Comparison of ENCODE assay signal across 1 cellular context in the genomic region with DNA sequence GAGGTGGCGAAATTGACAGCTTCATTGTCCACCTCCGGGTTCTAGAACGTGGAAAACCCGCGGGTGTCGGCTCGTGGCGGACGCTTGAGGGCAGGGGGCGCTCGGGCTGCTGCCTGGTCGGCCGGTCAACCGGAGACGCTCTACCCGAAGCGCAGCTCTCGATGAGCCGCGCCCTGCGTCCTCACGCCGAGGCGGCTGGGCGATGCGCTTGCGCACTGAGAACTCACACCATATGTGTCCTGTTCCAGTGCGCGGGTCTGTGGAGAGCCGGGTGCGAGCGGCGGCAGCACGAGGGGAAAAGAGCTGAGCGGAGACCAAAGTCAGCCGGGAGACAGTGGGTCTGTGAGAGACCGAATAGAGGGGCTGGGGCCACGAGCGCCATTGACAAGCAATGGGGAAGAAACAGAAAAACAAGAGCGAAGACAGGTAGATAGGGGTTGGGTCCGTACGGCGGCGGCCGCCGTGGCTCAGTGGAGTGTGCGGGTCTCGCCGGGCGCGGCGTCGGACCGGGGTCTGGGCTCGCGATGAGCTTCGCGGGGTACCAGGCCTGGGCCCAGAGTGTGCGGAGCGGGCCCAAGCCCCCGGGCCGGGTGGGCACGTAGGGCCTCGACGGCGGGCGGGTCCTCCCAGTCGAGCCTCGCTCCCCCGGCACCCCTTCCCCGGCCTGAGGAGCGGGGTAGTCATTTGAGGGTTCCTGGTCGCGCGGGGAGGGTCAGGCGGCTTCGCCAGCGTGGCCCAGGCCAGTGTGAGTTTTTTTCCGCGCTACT.
A peak's percentile ranks its signal among the peaks of the same experiment; 100 is the strongest.
TF ChIP-seq lines count a peak whose summit lies in the region.

A gene with protein sequence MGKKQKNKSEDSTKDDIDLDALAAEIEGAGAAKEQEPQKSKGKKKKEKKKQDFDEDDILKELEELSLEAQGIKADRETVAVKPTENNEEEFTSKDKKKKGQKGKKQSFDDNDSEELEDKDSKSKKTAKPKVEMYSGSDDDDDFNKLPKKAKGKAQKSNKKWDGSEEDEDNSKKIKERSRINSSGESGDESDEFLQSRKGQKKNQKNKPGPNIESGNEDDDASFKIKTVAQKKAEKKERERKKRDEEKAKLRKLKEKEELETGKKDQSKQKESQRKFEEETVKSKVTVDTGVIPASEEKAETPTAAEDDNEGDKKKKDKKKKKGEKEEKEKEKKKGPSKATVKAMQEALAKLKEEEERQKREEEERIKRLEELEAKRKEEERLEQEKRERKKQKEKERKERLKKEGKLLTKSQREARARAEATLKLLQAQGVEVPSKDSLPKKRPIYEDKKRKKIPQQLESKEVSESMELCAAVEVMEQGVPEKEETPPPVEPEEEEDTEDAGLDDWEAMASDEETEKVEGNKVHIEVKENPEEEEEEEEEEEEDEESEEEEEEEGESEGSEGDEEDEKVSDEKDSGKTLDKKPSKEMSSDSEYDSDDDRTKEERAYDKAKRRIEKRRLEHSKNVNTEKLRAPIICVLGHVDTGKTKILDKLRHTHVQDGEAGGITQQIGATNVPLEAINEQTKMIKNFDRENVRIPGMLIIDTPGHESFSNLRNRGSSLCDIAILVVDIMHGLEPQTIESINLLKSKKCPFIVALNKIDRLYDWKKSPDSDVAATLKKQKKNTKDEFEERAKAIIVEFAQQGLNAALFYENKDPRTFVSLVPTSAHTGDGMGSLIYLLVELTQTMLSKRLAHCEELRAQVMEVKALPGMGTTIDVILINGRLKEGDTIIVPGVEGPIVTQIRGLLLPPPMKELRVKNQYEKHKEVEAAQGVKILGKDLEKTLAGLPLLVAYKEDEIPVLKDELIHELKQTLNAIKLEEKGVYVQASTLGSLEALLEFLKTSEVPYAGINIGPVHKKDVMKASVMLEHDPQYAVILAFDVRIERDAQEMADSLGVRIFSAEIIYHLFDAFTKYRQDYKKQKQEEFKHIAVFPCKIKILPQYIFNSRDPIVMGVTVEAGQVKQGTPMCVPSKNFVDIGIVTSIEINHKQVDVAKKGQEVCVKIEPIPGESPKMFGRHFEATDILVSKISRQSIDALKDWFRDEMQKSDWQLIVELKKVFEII (plus strand): TSS at position 226 of the 767 bp plus-strand sequence. CDS start 166 bp downstream, at position 392.

TF ChIP-seq in HepG2, 621 proteins besides CTCF, POLR2A, EP300 and RAD21 (continued from another document and continues in another):
- TF ChIP-seq, protein P1, sequence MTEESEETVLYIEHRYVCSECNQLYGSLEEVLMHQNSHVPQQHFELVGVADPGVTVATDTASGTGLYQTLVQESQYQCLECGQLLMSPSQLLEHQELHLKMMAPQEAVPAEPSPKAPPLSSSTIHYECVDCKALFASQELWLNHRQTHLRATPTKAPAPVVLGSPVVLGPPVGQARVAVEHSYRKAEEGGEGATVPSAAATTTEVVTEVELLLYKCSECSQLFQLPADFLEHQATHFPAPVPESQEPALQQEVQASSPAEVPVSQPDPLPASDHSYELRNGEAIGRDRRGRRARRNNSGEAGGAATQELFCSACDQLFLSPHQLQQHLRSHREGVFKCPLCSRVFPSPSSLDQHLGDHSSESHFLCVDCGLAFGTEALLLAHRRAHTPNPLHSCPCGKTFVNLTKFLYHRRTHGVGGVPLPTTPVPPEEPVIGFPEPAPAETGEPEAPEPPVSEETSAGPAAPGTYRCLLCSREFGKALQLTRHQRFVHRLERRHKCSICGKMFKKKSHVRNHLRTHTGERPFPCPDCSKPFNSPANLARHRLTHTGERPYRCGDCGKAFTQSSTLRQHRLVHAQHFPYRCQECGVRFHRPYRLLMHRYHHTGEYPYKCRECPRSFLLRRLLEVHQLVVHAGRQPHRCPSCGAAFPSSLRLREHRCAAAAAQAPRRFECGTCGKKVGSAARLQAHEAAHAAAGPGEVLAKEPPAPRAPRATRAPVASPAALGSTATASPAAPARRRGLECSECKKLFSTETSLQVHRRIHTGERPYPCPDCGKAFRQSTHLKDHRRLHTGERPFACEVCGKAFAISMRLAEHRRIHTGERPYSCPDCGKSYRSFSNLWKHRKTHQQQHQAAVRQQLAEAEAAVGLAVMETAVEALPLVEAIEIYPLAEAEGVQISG (CRISPR knock-in tag; IDR thresholded peaks at IDR 0.05): peak; percentile 99
- TF ChIP-seq, protein P2, sequence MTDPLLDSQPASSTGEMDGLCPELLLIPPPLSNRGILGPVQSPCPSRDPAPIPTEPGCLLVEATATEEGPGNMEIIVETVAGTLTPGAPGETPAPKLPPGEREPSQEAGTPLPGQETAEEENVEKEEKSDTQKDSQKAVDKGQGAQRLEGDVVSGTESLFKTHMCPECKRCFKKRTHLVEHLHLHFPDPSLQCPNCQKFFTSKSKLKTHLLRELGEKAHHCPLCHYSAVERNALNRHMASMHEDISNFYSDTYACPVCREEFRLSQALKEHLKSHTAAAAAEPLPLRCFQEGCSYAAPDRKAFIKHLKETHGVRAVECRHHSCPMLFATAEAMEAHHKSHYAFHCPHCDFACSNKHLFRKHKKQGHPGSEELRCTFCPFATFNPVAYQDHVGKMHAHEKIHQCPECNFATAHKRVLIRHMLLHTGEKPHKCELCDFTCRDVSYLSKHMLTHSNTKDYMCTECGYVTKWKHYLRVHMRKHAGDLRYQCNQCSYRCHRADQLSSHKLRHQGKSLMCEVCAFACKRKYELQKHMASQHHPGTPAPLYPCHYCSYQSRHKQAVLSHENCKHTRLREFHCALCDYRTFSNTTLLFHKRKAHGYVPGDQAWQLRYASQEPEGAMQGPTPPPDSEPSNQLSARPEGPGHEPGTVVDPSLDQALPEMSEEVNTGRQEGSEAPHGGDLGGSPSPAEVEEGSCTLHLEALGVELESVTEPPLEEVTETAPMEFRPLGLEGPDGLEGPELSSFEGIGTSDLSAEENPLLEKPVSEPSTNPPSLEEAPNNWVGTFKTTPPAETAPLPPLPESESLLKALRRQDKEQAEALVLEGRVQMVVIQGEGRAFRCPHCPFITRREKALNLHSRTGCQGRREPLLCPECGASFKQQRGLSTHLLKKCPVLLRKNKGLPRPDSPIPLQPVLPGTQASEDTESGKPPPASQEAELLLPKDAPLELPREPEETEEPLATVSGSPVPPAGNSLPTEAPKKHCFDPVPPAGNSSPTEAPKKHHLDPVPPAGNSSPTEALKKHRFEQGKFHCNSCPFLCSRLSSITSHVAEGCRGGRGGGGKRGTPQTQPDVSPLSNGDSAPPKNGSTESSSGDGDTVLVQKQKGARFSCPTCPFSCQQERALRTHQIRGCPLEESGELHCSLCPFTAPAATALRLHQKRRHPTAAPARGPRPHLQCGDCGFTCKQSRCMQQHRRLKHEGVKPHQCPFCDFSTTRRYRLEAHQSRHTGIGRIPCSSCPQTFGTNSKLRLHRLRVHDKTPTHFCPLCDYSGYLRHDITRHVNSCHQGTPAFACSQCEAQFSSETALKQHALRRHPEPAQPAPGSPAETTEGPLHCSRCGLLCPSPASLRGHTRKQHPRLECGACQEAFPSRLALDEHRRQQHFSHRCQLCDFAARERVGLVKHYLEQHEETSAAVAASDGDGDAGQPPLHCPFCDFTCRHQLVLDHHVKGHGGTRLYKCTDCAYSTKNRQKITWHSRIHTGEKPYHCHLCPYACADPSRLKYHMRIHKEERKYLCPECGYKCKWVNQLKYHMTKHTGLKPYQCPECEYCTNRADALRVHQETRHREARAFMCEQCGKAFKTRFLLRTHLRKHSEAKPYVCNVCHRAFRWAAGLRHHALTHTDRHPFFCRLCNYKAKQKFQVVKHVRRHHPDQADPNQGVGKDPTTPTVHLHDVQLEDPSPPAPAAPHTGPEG (CRISPR knock-in tag; IDR thresholded peaks at IDR 0.05): peak; percentile 84
- peak; percentile 90 for TF ChIP-seq YEATS4 (CRISPR knock-in tag; IDR thresholded peaks at IDR 0.05; ENCODE audit: borderline replicate concordance)
- TF ChIP-seq, protein P3, sequence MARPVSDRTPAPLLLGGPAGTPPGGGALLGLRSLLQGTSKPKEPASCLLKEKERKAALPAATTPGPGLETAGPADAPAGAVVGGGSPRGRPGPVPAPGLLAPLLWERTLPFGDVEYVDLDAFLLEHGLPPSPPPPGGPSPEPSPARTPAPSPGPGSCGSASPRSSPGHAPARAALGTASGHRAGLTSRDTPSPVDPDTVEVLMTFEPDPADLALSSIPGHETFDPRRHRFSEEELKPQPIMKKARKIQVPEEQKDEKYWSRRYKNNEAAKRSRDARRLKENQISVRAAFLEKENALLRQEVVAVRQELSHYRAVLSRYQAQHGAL (CRISPR knock-in tag; IDR thresholded peaks at IDR 0.05; ENCODE audit: not compliant biosample characterization): no peak
- TF ChIP-seq GATA4 (IDR thresholded peaks at IDR 0.05; ENCODE audit: borderline replicate concordance, low read depth): peak; percentile 78; the same call in 1 of the 2 replicates
- TF ChIP-seq ZNF737 (CRISPR knock-in tag; IDR thresholded peaks at IDR 0.05; ENCODE audit: borderline replicate concordance): no peak
- peak; percentile 64 for TF ChIP-seq U2AF1 (optimal IDR thresholded peaks at IDR 0.05; ENCODE audit: low read depth, low read length)
- TF ChIP-seq ZNF557 (CRISPR knock-in tag; IDR thresholded peaks at IDR 0.05): peak; percentile 45; the same call in 1 of the 2 replicates
- TF ChIP-seq, protein P4, sequence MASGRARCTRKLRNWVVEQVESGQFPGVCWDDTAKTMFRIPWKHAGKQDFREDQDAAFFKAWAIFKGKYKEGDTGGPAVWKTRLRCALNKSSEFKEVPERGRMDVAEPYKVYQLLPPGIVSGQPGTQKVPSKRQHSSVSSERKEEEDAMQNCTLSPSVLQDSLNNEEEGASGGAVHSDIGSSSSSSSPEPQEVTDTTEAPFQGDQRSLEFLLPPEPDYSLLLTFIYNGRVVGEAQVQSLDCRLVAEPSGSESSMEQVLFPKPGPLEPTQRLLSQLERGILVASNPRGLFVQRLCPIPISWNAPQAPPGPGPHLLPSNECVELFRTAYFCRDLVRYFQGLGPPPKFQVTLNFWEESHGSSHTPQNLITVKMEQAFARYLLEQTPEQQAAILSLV (CRISPR knock-in tag; IDR thresholded peaks at IDR 0.05; ENCODE audit: borderline replicate concordance): peak; percentile 92
- TF ChIP-seq, protein P5, sequence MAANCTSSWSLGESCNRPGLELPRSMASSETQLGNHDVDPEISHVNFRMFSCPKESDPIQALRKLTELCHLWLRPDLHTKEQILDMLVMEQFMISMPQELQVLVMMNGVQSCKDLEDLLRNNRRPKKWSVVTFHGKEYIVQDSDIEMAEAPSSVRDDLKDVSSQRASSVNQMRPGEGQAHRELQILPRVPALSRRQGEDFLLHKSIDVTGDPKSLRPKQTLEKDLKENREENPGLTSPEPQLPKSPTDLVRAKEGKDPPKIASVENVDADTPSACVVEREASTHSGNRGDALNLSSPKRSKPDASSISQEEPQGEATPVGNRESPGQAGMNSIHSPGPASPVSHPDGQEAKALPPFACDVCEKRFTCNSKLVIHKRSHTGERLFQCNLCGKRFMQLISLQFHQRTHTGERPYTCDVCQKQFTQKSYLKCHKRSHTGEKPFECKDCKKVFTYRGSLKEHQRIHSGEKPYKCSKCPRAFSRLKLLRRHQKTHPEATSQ (CRISPR knock-in tag; IDR thresholded peaks at IDR 0.05; ENCODE audit: borderline replicate concordance): peak; percentile 90; the same call in 1 of the 2 replicates
- no peak; the same call in 1 of the 2 replicates for TF ChIP-seq MAFF (IDR thresholded peaks at IDR 0.05; ENCODE audit: low read depth, low read length)
- TF ChIP-seq HNRNPL (IDR thresholded peaks at IDR 0.05; ENCODE audit: low read depth, low read length): 0 out of 2 replicates have a peak, but pooled peaks have one; percentile 79
- TF ChIP-seq NR2F2 (IDR thresholded peaks at IDR 0.05; ENCODE audit: borderline replicate concordance, low read depth): no peak
- TF ChIP-seq ZSCAN31 (CRISPR knock-in tag; IDR thresholded peaks at IDR 0.05; ENCODE audit: low read depth): peak; percentile 88
- no peak for TF ChIP-seq SMAD1 (CRISPR knock-in tag; IDR thresholded peaks at IDR 0.05; ENCODE audit: borderline replicate concordance, low read depth)
- peak; percentile 95; the same call in 1 of the 2 replicates for TF ChIP-seq ZNF614 (CRISPR knock-in tag; IDR thresholded peaks at IDR 0.05; ENCODE audit: borderline replicate concordance)
- TF ChIP-seq REXO4 (CRISPR knock-in tag; IDR thresholded peaks at IDR 0.05; ENCODE audit: borderline replicate concordance): no peak
- peak; percentile 97 for TF ChIP-seq THAP11 (CRISPR knock-in tag; IDR thresholded peaks at IDR 0.05)
- TF ChIP-seq SOX6 (IDR thresholded peaks at IDR 0.05): no peak
- peak; percentile 87 for TF ChIP-seq SOX6 (CRISPR knock-in tag; IDR thresholded peaks at IDR 0.05)
- no peak for TF ChIP-seq HDAC6 (IDR thresholded peaks at IDR 0.05; ENCODE audit: low read depth, low read length)
- peak; percentile 95 for TF ChIP-seq KDM2A (CRISPR knock-in tag; IDR thresholded peaks at IDR 0.05; ENCODE audit: borderline replicate concordance, low read depth)
- TF ChIP-seq, protein P6, sequence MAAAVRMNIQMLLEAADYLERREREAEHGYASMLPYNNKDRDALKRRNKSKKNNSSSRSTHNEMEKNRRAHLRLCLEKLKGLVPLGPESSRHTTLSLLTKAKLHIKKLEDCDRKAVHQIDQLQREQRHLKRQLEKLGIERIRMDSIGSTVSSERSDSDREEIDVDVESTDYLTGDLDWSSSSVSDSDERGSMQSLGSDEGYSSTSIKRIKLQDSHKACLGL (CRISPR knock-in tag; IDR thresholded peaks at IDR 0.05): peak; percentile 96
- no peak for TF ChIP-seq NPAS2 (CRISPR knock-in tag; IDR thresholded peaks at IDR 0.05; ENCODE audit: borderline replicate concordance)
- TF ChIP-seq FOSL2 (CRISPR knock-in tag; IDR thresholded peaks at IDR 0.05): peak; percentile 68
- TF ChIP-seq, protein P7, sequence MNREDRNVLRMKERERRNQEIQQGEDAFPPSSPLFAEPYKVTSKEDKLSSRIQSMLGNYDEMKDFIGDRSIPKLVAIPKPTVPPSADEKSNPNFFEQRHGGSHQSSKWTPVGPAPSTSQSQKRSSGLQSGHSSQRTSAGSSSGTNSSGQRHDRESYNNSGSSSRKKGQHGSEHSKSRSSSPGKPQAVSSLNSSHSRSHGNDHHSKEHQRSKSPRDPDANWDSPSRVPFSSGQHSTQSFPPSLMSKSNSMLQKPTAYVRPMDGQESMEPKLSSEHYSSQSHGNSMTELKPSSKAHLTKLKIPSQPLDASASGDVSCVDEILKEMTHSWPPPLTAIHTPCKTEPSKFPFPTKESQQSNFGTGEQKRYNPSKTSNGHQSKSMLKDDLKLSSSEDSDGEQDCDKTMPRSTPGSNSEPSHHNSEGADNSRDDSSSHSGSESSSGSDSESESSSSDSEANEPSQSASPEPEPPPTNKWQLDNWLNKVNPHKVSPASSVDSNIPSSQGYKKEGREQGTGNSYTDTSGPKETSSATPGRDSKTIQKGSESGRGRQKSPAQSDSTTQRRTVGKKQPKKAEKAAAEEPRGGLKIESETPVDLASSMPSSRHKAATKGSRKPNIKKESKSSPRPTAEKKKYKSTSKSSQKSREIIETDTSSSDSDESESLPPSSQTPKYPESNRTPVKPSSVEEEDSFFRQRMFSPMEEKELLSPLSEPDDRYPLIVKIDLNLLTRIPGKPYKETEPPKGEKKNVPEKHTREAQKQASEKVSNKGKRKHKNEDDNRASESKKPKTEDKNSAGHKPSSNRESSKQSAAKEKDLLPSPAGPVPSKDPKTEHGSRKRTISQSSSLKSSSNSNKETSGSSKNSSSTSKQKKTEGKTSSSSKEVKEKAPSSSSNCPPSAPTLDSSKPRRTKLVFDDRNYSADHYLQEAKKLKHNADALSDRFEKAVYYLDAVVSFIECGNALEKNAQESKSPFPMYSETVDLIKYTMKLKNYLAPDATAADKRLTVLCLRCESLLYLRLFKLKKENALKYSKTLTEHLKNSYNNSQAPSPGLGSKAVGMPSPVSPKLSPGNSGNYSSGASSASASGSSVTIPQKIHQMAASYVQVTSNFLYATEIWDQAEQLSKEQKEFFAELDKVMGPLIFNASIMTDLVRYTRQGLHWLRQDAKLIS (CRISPR knock-in tag; IDR thresholded peaks at IDR 0.05): peak; percentile 59; the same call in 1 of the 2 replicates
- TF ChIP-seq ZNF773 (CRISPR knock-in tag; IDR thresholded peaks at IDR 0.05; ENCODE audit: borderline replicate concordance): no peak; the same call in 1 of the 2 replicates
- TF ChIP-seq ZNF816 (CRISPR knock-in tag; IDR thresholded peaks at IDR 0.05; ENCODE audit: borderline replicate concordance): no peak; the same call in 1 of the 2 replicates
- TF ChIP-seq ZBTB21 (CRISPR knock-in tag; IDR thresholded peaks at IDR 0.05): no peak
